Comparison of ENCODE assay signal across 1 cellular context in the genomic region with DNA sequence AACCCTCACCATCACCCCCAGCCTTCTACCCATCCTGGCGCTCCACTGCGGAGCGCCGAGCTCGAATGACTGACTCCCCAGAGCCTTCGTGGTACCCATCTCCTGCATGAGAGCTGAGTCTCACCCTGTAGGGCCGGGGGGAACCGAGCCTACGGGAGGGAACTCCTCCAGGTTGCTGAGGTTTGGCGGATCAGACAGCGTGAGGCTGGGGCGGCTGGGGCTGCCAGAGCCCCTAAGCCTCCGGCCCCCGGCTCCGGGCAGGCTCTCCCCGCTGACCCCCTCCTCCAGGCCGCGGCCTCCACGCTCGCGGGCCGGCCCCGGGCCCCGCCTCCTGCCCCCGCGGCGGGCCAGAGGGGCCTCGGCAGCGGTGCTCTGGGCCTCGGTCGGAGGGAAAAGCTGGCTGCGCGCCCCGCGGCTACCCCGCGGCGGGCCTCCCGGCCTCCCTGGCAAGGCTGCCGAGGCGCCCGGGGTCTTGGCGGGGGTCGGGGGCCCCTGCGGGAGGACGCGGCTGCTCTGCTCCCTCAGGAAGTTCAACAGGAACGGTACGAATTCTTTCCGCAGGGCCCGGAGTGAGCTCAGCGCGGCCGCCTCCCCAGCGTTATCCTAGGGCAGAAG.
A peak's percentile ranks its signal among the peaks of the same experiment; 100 is the strongest.
TF ChIP-seq lines count a peak whose summit lies in the region.

No MANE protein-coding gene starts in this region.

TF ChIP-seq in IMR-90, 13 proteins besides CTCF, POLR2A, EP300 and RAD21:
- 0 out of 2 replicates have a peak, but pooled peaks have one; percentile 26 for TF ChIP-seq MAZ (IDR thresholded peaks at IDR 0.05; ENCODE audit: borderline replicate concordance, low read depth, low read length)
- TF ChIP-seq RFX5 (IDR thresholded peaks at IDR 0.05; ENCODE audit: low read depth, low read length) = no peak
